ENCODE assay signal across 1 cellular context in the genomic region with DNA sequence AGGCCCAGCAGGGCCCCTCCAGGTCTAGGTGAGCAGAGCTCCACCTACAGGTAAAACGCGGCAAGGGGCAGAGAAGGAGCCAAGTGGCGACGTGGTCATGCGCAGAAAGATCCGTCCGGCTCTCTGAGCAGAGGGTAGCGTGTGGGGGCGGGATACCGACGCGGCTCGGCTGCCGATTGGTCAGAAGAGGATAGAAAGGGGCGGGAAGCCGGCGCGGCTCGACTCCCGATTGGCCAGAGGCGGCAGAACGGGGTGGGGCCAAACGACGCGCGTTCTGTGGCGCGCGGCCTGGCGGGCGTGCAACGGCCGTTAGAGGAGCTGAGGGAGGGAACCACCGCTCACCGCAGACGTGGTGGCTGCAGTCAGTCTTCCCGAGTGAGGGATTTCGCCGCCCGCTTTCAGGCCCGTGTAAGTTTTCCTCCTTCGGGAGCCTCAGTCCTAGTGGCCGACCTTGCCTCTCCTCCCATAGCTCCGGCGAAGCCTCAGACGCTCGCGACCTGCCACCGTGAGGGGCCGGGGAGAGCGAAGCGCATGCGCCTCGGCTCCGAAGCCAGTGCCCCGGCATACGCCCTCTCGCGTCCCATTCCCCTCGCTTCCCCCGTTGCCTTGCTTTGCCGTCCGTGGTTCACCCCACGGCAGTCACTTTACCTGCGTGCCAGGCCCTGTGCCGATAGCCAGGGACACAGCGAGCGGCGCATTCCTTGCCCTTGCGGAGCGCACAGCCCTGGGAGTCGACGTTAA.
A peak's percentile ranks its signal among the peaks of the same experiment; 100 is the strongest.
TF ChIP-seq lines count a peak whose summit lies in the region.

Gene CEP85 (plus strand): TSS at position 298 of the 741 bp plus-strand sequence. CDS start 5,584 bp downstream, outside the sequence.

TF ChIP-seq in K562, 482 proteins besides CTCF, POLR2A, EP300 and RAD21 (continued from another document and continues in another):
- TF ChIP-seq PBX2 (CRISPR knock-in tag; IDR thresholded peaks at IDR 0.05; ENCODE audit: low read depth) (no peak), PBX2 (tag; conservative IDR thresholded peaks at IDR 0.05; ENCODE audit: low read depth) (no peak), EGR1 (conservative IDR thresholded peaks at IDR 0.05) (peak; percentile 93), YBX1 (IDR thresholded peaks at IDR 0.05) (no peak), FOXA3 (CRISPR knock-in tag; conservative IDR thresholded peaks at IDR 0.05 in 1 of 2, IDR thresholded peaks at IDR 0.05 in 1 of 2) (peak in 1 of 2 experiments; percentile 84; a peak in 1 of 4 replicates), FOXM1 (IDR thresholded peaks at IDR 0.05; ENCODE audit: low read depth) (no peak; the same call in 1 of the 2 replicates), FOXM1 (CRISPR knock-in tag; IDR thresholded peaks at IDR 0.05; ENCODE audit: low read depth) (no peak), VEZF1 (CRISPR knock-in tag; IDR thresholded peaks at IDR 0.05) (peak; percentile 91), SMARCA4 (IDR thresholded peaks at IDR 0.05) (peak; percentile 54; the same call in 1 of the 2 replicates), DIDO1 (tag; IDR thresholded peaks at IDR 0.05; ENCODE audit: low read depth) (0 out of 2 replicates have a peak, but pooled peaks have one; percentile 37), TAF1 (IDR thresholded peaks at IDR 0.05; ENCODE audit: control insufficient read depth, extremely low read depth, insufficient read depth, low read length, severe bottlenecking) (peak; percentile 91), RFX7 (CRISPR knock-in tag; IDR thresholded peaks at IDR 0.05) (0 out of 2 replicates have a peak, but pooled peaks have one; percentile 32), ZNF354B (CRISPR knock-in tag; IDR thresholded peaks at IDR 0.05) (0 out of 2 replicates have a peak, but pooled peaks have one; percentile 35), PRPF4 (IDR thresholded peaks at IDR 0.05; ENCODE audit: insufficient read depth, low read depth, low read length, poor library complexity, severe bottlenecking) (peak; percentile 36), ZNF445 (CRISPR knock-in tag; IDR thresholded peaks at IDR 0.05; ENCODE audit: low read depth) (no peak), BRD9 (IDR thresholded peaks at IDR 0.05; ENCODE audit: low read depth, partially characterized antibody) (peak; percentile 6), ERF (CRISPR knock-in tag; IDR thresholded peaks at IDR 0.05) (peak; percentile 89), ELF4 (CRISPR knock-in tag; IDR thresholded peaks at IDR 0.05) (peak; percentile 74; the same call in 1 of the 2 replicates), STAT5B (CRISPR knock-in tag; IDR thresholded peaks at IDR 0.05) (no peak), PML (IDR thresholded peaks at IDR 0.05; ENCODE audit: low read length) (peak; percentile 87), L3MBTL2 (IDR thresholded peaks at IDR 0.05) (peak; percentile 88), RBFOX2 (IDR thresholded peaks at IDR 0.05; ENCODE audit: low read depth, low read length) (peak; percentile 98), NFIX (CRISPR knock-in tag; IDR thresholded peaks at IDR 0.05; ENCODE audit: low read depth) (no peak), MNT (conservative IDR thresholded peaks at IDR 0.05) (peak; percentile 80 to 95), MYNN (IDR thresholded peaks at IDR 0.05) (0 out of 2 replicates have a peak, but pooled peaks have one; percentile 1), MYNN (CRISPR knock-in tag; IDR thresholded peaks at IDR 0.05) (no peak), HDGF (IDR thresholded peaks at IDR 0.05) (0 out of 2 replicates have a peak, but pooled peaks have one; percentile 44), TFAM (CRISPR knock-in tag; conservative IDR thresholded peaks at IDR 0.05) (no peak), SMAD4 (CRISPR knock-in tag; conservative IDR thresholded peaks at IDR 0.05) (peak; percentile 54; the same call in 1 of the 2 replicates), MYC (IDR thresholded peaks at IDR 0.05; ENCODE audit: low read depth, low read length) (peak; percentile 87), MYC (CRISPR knock-in tag; IDR thresholded peaks at IDR 0.05; ENCODE audit: borderline replicate concordance, low read depth) (no peak), ZNF764 (CRISPR knock-in tag; IDR thresholded peaks at IDR 0.05; ENCODE audit: low read depth) (0 out of 2 replicates have a peak, but pooled peaks have one; percentile 49), NELFE (IDR thresholded peaks at IDR 0.05; ENCODE audit: insufficient read depth, insufficient read length) (no peak), E2F4 (CRISPR knock-in tag; IDR thresholded peaks at IDR 0.05; ENCODE audit: low read depth) (0 out of 2 replicates have a peak, but pooled peaks have one; percentile 51), ZNF212 (CRISPR knock-in tag; IDR thresholded peaks at IDR 0.05) (peak; percentile 91), FOXP1 (CRISPR knock-in tag; IDR thresholded peaks at IDR 0.05) (peak; percentile 76; the same call in 1 of the 2 replicates), ZBTB33 (CRISPR knock-in tag; IDR thresholded peaks at IDR 0.05) (peak; percentile 74; the same call in 1 of the 2 replicates), CBX5 (IDR thresholded peaks at IDR 0.05; ENCODE audit: borderline replicate concordance, low read depth) (0 out of 2 replicates have a peak, but pooled peaks have one; percentile 39), ZNF197 (CRISPR knock-in tag; IDR thresholded peaks at IDR 0.05; ENCODE audit: low read depth) (no peak), FUS (optimal IDR thresholded peaks at IDR 0.05; ENCODE audit: low read depth, low read length) (no peak)
- TF ChIP-seq, protein P1, sequence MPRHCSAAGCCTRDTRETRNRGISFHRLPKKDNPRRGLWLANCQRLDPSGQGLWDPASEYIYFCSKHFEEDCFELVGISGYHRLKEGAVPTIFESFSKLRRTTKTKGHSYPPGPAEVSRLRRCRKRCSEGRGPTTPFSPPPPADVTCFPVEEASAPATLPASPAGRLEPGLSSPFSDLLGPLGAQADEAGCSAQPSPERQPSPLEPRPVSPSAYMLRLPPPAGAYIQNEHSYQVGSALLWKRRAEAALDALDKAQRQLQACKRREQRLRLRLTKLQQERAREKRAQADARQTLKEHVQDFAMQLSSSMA (CRISPR knock-in tag; IDR thresholded peaks at IDR 0.05), result 0 out of 2 replicates have a peak, but pooled peaks have one; percentile 11
- TF ChIP-seq, protein P2, sequence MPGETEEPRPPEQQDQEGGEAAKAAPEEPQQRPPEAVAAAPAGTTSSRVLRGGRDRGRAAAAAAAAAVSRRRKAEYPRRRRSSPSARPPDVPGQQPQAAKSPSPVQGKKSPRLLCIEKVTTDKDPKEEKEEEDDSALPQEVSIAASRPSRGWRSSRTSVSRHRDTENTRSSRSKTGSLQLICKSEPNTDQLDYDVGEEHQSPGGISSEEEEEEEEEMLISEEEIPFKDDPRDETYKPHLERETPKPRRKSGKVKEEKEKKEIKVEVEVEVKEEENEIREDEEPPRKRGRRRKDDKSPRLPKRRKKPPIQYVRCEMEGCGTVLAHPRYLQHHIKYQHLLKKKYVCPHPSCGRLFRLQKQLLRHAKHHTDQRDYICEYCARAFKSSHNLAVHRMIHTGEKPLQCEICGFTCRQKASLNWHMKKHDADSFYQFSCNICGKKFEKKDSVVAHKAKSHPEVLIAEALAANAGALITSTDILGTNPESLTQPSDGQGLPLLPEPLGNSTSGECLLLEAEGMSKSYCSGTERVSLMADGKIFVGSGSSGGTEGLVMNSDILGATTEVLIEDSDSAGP (CRISPR knock-in tag; IDR thresholded peaks at IDR 0.05), result 0 out of 2 replicates have a peak, but pooled peaks have one; percentile 5
- TF ChIP-seq, protein P3, sequence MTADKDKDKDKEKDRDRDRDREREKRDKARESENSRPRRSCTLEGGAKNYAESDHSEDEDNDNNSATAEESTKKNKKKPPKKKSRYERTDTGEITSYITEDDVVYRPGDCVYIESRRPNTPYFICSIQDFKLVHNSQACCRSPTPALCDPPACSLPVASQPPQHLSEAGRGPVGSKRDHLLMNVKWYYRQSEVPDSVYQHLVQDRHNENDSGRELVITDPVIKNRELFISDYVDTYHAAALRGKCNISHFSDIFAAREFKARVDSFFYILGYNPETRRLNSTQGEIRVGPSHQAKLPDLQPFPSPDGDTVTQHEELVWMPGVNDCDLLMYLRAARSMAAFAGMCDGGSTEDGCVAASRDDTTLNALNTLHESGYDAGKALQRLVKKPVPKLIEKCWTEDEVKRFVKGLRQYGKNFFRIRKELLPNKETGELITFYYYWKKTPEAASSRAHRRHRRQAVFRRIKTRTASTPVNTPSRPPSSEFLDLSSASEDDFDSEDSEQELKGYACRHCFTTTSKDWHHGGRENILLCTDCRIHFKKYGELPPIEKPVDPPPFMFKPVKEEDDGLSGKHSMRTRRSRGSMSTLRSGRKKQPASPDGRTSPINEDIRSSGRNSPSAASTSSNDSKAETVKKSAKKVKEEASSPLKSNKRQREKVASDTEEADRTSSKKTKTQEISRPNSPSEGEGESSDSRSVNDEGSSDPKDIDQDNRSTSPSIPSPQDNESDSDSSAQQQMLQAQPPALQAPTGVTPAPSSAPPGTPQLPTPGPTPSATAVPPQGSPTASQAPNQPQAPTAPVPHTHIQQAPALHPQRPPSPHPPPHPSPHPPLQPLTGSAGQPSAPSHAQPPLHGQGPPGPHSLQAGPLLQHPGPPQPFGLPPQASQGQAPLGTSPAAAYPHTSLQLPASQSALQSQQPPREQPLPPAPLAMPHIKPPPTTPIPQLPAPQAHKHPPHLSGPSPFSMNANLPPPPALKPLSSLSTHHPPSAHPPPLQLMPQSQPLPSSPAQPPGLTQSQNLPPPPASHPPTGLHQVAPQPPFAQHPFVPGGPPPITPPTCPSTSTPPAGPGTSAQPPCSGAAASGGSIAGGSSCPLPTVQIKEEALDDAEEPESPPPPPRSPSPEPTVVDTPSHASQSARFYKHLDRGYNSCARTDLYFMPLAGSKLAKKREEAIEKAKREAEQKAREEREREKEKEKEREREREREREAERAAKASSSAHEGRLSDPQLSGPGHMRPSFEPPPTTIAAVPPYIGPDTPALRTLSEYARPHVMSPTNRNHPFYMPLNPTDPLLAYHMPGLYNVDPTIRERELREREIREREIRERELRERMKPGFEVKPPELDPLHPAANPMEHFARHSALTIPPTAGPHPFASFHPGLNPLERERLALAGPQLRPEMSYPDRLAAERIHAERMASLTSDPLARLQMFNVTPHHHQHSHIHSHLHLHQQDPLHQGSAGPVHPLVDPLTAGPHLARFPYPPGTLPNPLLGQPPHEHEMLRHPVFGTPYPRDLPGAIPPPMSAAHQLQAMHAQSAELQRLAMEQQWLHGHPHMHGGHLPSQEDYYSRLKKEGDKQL (CRISPR knock-in tag; IDR thresholded peaks at IDR 0.05; ENCODE audit: borderline replicate concordance), result peak; percentile 84; the same call in 1 of the 2 replicates
